ENCODE assay signal across 10 cellular contexts in the genomic region with DNA sequence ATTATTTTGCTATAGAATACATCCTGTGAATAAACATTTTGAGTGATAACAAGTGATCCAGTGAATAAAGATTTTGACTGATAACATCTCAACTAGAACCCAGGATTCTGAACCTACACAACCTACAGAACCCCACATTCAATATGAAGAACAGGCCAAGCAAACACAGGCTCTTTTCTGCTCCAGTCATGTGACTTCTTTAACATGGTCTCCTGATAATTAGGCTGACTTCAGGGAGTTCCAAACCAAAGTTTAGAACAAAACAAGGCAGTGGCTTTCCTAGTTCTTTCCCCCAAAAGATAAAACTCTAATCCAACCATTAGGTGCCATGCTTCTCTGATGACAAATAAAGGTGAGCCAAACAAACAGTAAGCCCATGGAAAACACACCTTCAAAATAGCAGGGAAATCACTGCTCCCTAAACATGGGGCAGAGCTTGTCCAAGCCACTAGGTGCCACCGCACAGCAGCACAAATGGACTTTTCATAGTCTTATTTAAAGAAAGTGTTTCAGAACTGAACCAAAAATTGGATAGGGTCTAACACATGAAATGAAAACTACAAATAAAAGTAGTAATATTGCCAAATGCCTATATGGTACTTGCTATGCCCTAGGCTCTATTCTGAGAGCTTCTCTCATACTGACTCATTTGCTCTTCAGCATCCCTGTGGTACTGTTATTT.
A peak's percentile ranks its signal among the peaks of the same experiment; 100 is the strongest.
DNase-seq lines count a peak whose midpoint lies in the region; ATAC-seq and TF ChIP-seq lines count a peak whose summit lies in the region.
"Had no signal": no experiment of that assay in that cellular context is flagged by ENCODE, and none has a peak within 500 bp of the region (broad histone marks: within the 10 kb centered on the region; RNA-seq: fewer than 3 reads in every experiment).

No MANE protein-coding gene starts in this region.

- no peak for ATAC-seq in HG03460 (IDR thresholded peaks at IDR 0.05; ENCODE audit: unreplicated experiment)
- ATAC-seq in gastrocnemius medialis: no peak
- no peak for ATAC-seq in HG02973 (IDR thresholded peaks at IDR 0.05; ENCODE audit: unreplicated experiment)

- no peak overlapping the region for H3K23ac ChIP-seq in neuronal stem cell (ENCODE audit: low read depth, low read length, poor library complexity)

- no peak overlapping the region for H2BK15ac ChIP-seq in neuronal stem cell (ENCODE audit: low read length)

- H3K4me2 ChIP-seq in neuronal stem cell (ENCODE audit: insufficient read depth, low read length, poor library complexity, severe bottlenecking): no peak overlapping the region

- H2BK12ac ChIP-seq in neuronal stem cell (ENCODE audit: low read length): no peak overlapping the region

- H3K4me3 ChIP-seq in GM06990 (replicated peaks; ENCODE audit: low read depth, low read length) (no peak overlapping the region), neuronal stem cell (ENCODE audit: low read length in 2 of 2) (no peak overlapping the region), gastrocnemius medialis (no peak overlapping the region)
- H3K4me3 ChIP-seq: dorsolateral prefrontal cortex had no signal

- DNase-seq in GM06990 (ENCODE audit: extremely low read depth, insufficient read length): no peak
- DNase-seq in NCI-H2029 treated with DMSO at 0.1 percent for 48 hours (lab: John Stamatoyannopoulos, UW): peak; percentile 33
- DNase-seq in dedifferentiated amniotic fluid mesenchymal stem cell (ENCODE audit: extremely low spot score): peak; percentile 45
- no peak for DNase-seq in neuronal stem cell (ENCODE audit: low spot score)
- DNase-seq in D341Med (ENCODE audit: low spot score): no peak
- DNase-seq in gastrocnemius medialis: no peak
- DNase-seq: activated B cell treated with CpG ODN at 0.5 μM for 24 hours, dorsolateral prefrontal cortex had no signal

- H3K18ac ChIP-seq in neuronal stem cell (ENCODE audit: low read length): no peak overlapping the region

- H3K9me3 ChIP-seq in neuronal stem cell (replicated peaks in 1 of 2; ENCODE audit: control insufficient read depth in 2 of 2, insufficient read depth in 1 of 2, low read depth in 1 of 2, low read length in 2 of 2) (peaks cover 0 to 2% of the 10 kb centered on the region in 2 donors), gastrocnemius medialis (no peaks in the 10 kb centered on the region)

- peak; percentile 48 for TF ChIP-seq CTCF in GM06990 (IDR thresholded peaks at IDR 0.05; ENCODE audit: insufficient read depth, low read length, poor library complexity, severe bottlenecking)
- no peak for TF ChIP-seq CTCF in gastrocnemius medialis (IDR thresholded peaks at IDR 0.05 in 4 of 5, conservative IDR thresholded peaks at IDR 0.05 in 1 of 5)

- peak overlapping the region; percentile 66 for H2AFZ ChIP-seq in neuronal stem cell (ENCODE audit: low read length)

- no peak overlapping the region for H4K91ac ChIP-seq in neuronal stem cell (ENCODE audit: low read depth, low read length, poor library complexity)

- H3K36me3 ChIP-seq in GM06990 (ENCODE audit: control insufficient read depth, insufficient read depth, low read length): no peaks in the 10 kb centered on the region
- no peaks in the 10 kb centered on the region for H3K36me3 ChIP-seq in neuronal stem cell (replicated peaks in 1 of 2; ENCODE audit: control insufficient read depth in 2 of 2, insufficient read depth in 2 of 2, low read length in 2 of 2)
- H3K36me3 ChIP-seq in gastrocnemius medialis: no peaks in the 10 kb centered on the region

- no peak overlapping the region for H2BK5ac ChIP-seq in neuronal stem cell (ENCODE audit: low read length)

- H2BK120ac ChIP-seq in neuronal stem cell (ENCODE audit: low read depth, low read length): no peak overlapping the region

- intact Hi-C loops in gastrocnemius medialis (cut with DNase I; ENCODE audit: low total_unique reads): no loop called here

- no peak overlapping the region for H3K9ac ChIP-seq in neuronal stem cell (ENCODE audit: low read depth, low read length, poor library complexity)

- no peak overlapping the region for H3K14ac ChIP-seq in neuronal stem cell (ENCODE audit: low read length)

- H3K4me1 ChIP-seq in neuronal stem cell (ENCODE audit: control insufficient read depth in 2 of 2, insufficient read depth in 1 of 2, low read depth in 1 of 2, low read length in 2 of 2): peaks cover 10 to 14% of the 10 kb centered on the region in 2 donors
- no peaks in the 10 kb centered on the region for H3K4me1 ChIP-seq in gastrocnemius medialis

- H3K27me3 ChIP-seq in GM06990 (replicated peaks; ENCODE audit: control insufficient read depth, insufficient read depth, low read length) (no peaks in the 10 kb centered on the region), neuronal stem cell (ENCODE audit: control insufficient read depth in 3 of 3, insufficient read depth in 3 of 3, low read depth in 1 of 3, low read length in 3 of 3) (no peaks in the 10 kb centered on the region), gastrocnemius medialis (no peaks in the 10 kb centered on the region)

- no peaks in the 10 kb centered on the region for H3K79me1 ChIP-seq in neuronal stem cell (ENCODE audit: low read depth, low read length)

- H3K4ac ChIP-seq in neuronal stem cell (ENCODE audit: low read length): no peak overlapping the region

- no peak overlapping the region for H4K8ac ChIP-seq in neuronal stem cell (ENCODE audit: low read depth, low read length)

- in situ Hi-C loops in gastrocnemius medialis (cut with MboI; ENCODE audit: low sequenced_read_pairs in 4 of 4): loop anchor here in 2 of 4 donors (10.0 to 25.0 kb wide), 2 partner anchors 139 to 147 kb away; no protein-coding TSS in a partner anchor

- H3K27ac ChIP-seq in neuronal stem cell (replicated peaks; ENCODE audit: low read length) (no peak overlapping the region), gastrocnemius medialis (no peak overlapping the region)
- H3K27ac ChIP-seq: dorsolateral prefrontal cortex had no signal

- WGBS in neuronal stem cell (ENCODE audit: extremely low coverage in 2 of 2, insufficient read length in 2 of 2, insufficient replicate concordance in 1 of 2), 2 donors: no CpG with 5 or more reads among the region's 1 CpG

- H2AK5ac ChIP-seq in neuronal stem cell (ENCODE audit: low read depth, low read length): no peak overlapping the region

- no peak for TF ChIP-seq POLR2A in gastrocnemius medialis (IDR thresholded peaks at IDR 0.05)

Comparison
In these comparisons a context has a peak if more than half of its experiments do, and no peak if none do; other contexts are left out.
1. DNase-seq: peak in NCI-H2029 treated with DMSO at 0.1 percent for 48 hours (single experiment) and dedifferentiated amniotic fluid mesenchymal stem cell (single experiment); none in GM06990 (single experiment), neuronal stem cell (single experiment), D341Med (single experiment) and gastrocnemius medialis (0 of 2).